In genomic region chr2:180583441-180584140, GRCh38 we compare ENCODE assay signal across 20 cellular contexts.
"Had no signal": no experiment of that assay in that cellular context is flagged by ENCODE, and none has a peak within 500 bp of the region (broad histone marks: within the 10 kb centered on the region; RNA-seq: fewer than 3 reads in every experiment).

No MANE protein-coding gene starts in this region.

- H3K9me3 ChIP-seq: breast epithelium, left lung, mucosa of descending colon, prostate gland, right lobe of liver, spleen, suprapubic skin had no signal

- ATAC-seq: activated CD8-positive, alpha-beta T cell treated with anti-CD3 and anti-CD28 coated beads, Interleukin-2, amount 10 ng/mL, durations not matched to agents 7 days and 5 days; heart left ventricle; left lung; mucosa of descending colon; naive thymus-derived CD8-positive, alpha-beta T cell; right lobe of liver had no signal

- H3K27me3 ChIP-seq: breast epithelium, heart left ventricle, left lung, right lobe of liver, spleen, suprapubic skin had no signal

- H3K4me3 ChIP-seq: breast epithelium, heart left ventricle, left lung, mucosa of descending colon, prostate gland, right lobe of liver, spleen, suprapubic skin had no signal

- DNase-seq: activated CD4-positive, alpha-beta T cell treated with anti-CD3 and anti-CD28 coated beads for 48 hours; activated CD8-positive, alpha-beta memory T cell treated with anti-CD3 and anti-CD28 coated beads, Interleukin-2, amount 50 U/mL, for 48 hours; activated CD8-positive, alpha-beta T cell treated with anti-CD3 and anti-CD28 coated beads, Interleukin-2, amount 10 ng/mL, durations not matched to agents 7 days and 5 days; activated naive CD4-positive, alpha-beta T cell; aorta; foreskin melanocyte; heart left ventricle; left lung; mucosa of descending colon; naive thymus-derived CD8-positive, alpha-beta T cell; occipital lobe; right lobe of liver; spleen; stimulated activated CD4-positive, alpha-beta T cell treated with anti-CD3 and anti-CD28 coated beads, Interleukin-1b, Interleukin-23, amount 100 ng/mL, for 48 hours; stimulated activated naive B cell treated with anti-CD40 and anti-IgM and Interleukin-4, amounts not matched to agents 10 μg/mL and 1 μg/mL and 100 μg/mL, for 72 hours; T-helper 9 cell; WERI-Rb-1 had no signal

- H3K27ac ChIP-seq: breast epithelium, heart left ventricle, left lung, prostate gland, right lobe of liver, spleen, suprapubic skin, WERI-Rb-1 had no signal

- H3K4me1 ChIP-seq: breast epithelium, heart left ventricle, left lung, prostate gland, right lobe of liver, spleen, suprapubic skin had no signal

- H3K36me3 ChIP-seq: breast epithelium, heart left ventricle, left lung, prostate gland, right lobe of liver, spleen, suprapubic skin, WERI-Rb-1 had no signal
